Comparison of ENCODE assay signal across 33 cellular contexts in the genomic region with DNA sequence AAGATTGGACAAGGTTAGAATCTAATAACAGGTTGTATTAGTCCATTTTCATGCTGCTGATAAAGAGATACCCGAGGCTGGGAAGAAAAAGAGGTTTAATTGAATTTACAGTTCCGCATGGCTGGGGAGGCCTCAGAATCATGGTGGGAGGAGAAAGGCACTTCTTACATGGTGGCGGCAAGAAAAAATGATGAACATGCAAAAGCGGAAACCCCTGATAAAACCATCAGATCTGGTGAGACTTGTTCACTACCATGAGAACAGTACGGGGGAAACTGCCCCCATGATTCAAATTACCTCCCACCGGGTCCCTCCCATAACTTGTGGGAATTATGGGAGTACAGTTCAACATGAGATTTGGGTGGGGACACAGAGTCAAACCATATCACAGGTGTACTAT. TPM values are rescaled to one million over a fixed set of nuclear protein-coding genes. Genes with fewer than 3 reads are reported as not detected.
"Had no signal": no experiment of that assay in that cellular context is flagged by ENCODE, and none has a peak within 500 bp of the region (broad histone marks: within the 10 kb centered on the region; RNA-seq: fewer than 3 reads in every experiment).

No MANE protein-coding gene starts in this region.

- H3K27ac ChIP-seq: adrenal gland, ascending aorta, brain microvascular endothelial cell, breast epithelium, cardiac muscle cell had no signal

- DNase-seq: activated effector memory CD4-positive, alpha-beta T cell treated with anti-CD3 and anti-CD28 coated beads, Interleukin-2, amount 50 U/mL, for 16 hours; activated effector memory CD4-positive, alpha-beta T cell treated with Interleukin-2 at 50 U/mL for 16 hours; activated gamma-delta T cell; activated gamma-delta T cell treated with Interleukin-2 at 50 U/mL for 16 hours; activated naive CD4-positive, alpha-beta T cell treated with anti-CD3 and anti-CD28 coated beads for 36 hours; activated naive CD4-positive, alpha-beta T cell treated with anti-CD3 and anti-CD28 coated beads, Interleukin-2, amount 10 ng/mL, durations not matched to agents 7 days and 5 days; activated naive CD4-positive, alpha-beta T cell treated with anti-CD3 and anti-CD28 coated beads, Interleukin-2, amount 50 U/mL, for 16 hours; activated naive CD4-positive, alpha-beta T cell treated with Interleukin-2 at 50 U/mL for 16 hours; activated naive CD8-positive, alpha-beta T cell treated with anti-CD3 and anti-CD28 coated beads for 36 hours; activated naive CD8-positive, alpha-beta T cell treated with anti-CD3 and anti-CD28 coated beads, Interleukin-2, amount 10 ng/mL, durations not matched to agents 7 days and 5 days; activated naive CD8-positive, alpha-beta T cell treated with anti-CD3 and anti-CD28 coated beads, Interleukin-2, amount 50 U/mL, for 24 hours; activated T-cell treated with anti-CD3 and anti-CD28 coated beads, Interleukin-2, amount 50 U/mL, for 1 hour; activated T-cell treated with anti-CD3 and anti-CD28 coated beads, Interleukin-2, amount 50 U/mL, for 24 hours; activated T-cell treated with anti-CD3 and anti-CD28 coated beads, Interleukin-2, amount 50 U/mL, for 4 hours; activated T-cell treated with anti-CD3 and anti-CD28 coated beads, Interleukin-2, amount 50 U/mL, for 48 hours; activated T-cell treated with anti-CD3 and anti-CD28 coated beads, Interleukin-2, amount 50 U/mL, for 72 hours; adrenal gland; amniotic stem cell; amygdala; anterior cingulate cortex; aorta; body of pancreas; brain microvascular endothelial cell; caudate nucleus; central memory CD4-positive, alpha-beta T cell; cerebellar nuclear complex had no signal

- H3K4me1 ChIP-seq: adrenal gland, breast epithelium had no signal

- ATAC-seq: activated naive CD4-positive, alpha-beta T cell treated with anti-CD3 and anti-CD28 coated beads, Interleukin-2, amount 50 U/mL, for 72 hours; activated naive CD8-positive, alpha-beta T cell treated with anti-CD3 and anti-CD28 coated beads, Interleukin-2, amount 50 U/mL, for 24 hours; activated T-cell treated with anti-CD3 and anti-CD28 coated beads, Interleukin-2, amount 50 U/mL, for 4 hours; activated T-cell treated with anti-CD3 and anti-CD28 coated beads, Interleukin-2, amount 50 U/mL, for 72 hours; activated T-helper 17 cell treated with anti-CD3 and anti-CD28 coated beads, Interleukin-2, amount 50 U/mL, for 72 hours; body of pancreas had no signal

- H3K4me3 ChIP-seq: adrenal gland, ascending aorta, body of pancreas, breast epithelium, cardiac muscle cell had no signal

- FAIRE-seq: astrocyte, bronchial epithelial cell had no signal

- H3K27me3 ChIP-seq: adrenal gland, ascending aorta, body of pancreas, brain microvascular endothelial cell, breast epithelium had no signal

- H3K36me3 ChIP-seq: adrenal gland, ascending aorta, brain microvascular endothelial cell, breast epithelium, cardiac muscle cell had no signal

- H3K9me3 ChIP-seq: adrenal gland, ascending aorta, body of pancreas, breast epithelium had no signal

RNA-seq across cellular contexts. Expression of gene TTLL7, which starts 22.9 kb away (rescaled TPM):
- total RNA-seq: activated naive CD4-positive, alpha-beta T cell treated with anti-CD3 and anti-CD28 coated beads for 36 hours had no signal
